In genomic region chr6:134272365-134272764, GRCh38 we compare ENCODE assay signal across 21 cellular contexts. TPM values are rescaled to one million over a fixed set of nuclear protein-coding genes. Genes with fewer than 3 reads are reported as not detected.
DNase-seq lines count a peak whose midpoint lies in the region; ATAC-seq and TF ChIP-seq lines count a peak whose summit lies in the region.
"Had no signal": no experiment of that assay in that cellular context is flagged by ENCODE, and none has a peak within 500 bp of the region (broad histone marks: within the 10 kb centered on the region; RNA-seq: fewer than 3 reads in every experiment).

No MANE protein-coding gene starts in this region.

- H3K27ac Mint-ChIP-seq in activated naive CD8-positive, alpha-beta T cell treated with anti-CD3 and anti-CD28 coated beads, Interleukin-2, amount 50 U/mL, for 24 hours = peak overlapping the region; percentile 28
- no peak overlapping the region for H3K27ac Mint-ChIP-seq in stimulated activated effector memory CD8-positive, alpha-beta T cell treated with anti-CD3 and anti-CD28 coated beads, Interleukin-12 subunit alpha, Interleukin-12 subunit beta, amount 100 ng/mL, for 72 hours
- H3K27ac Mint-ChIP-seq: IgD-negative memory B cell had no signal

- in situ Hi-C loops in G401 (cut with HindIII; ENCODE audit: low sequenced_read_pairs) = no loop called here

- H3K4me3 Mint-ChIP-seq in activated T-cell treated with anti-CD3 and anti-CD28 coated beads, Interleukin-2, amount 50 U/mL, for 4 hours = peak overlapping the region; percentile 62
- H3K4me3 Mint-ChIP-seq in activated naive CD8-positive, alpha-beta T cell treated with anti-CD3 and anti-CD28 coated beads, Interleukin-2, amount 50 U/mL, for 24 hours = no peak overlapping the region
- peak overlapping the region; percentile 7 for H3K4me3 Mint-ChIP-seq in stimulated activated effector memory CD8-positive, alpha-beta T cell treated with anti-CD3 and anti-CD28 coated beads, Interleukin-12 subunit alpha, Interleukin-12 subunit beta, amount 100 ng/mL, for 72 hours
- H3K4me3 Mint-ChIP-seq: H9, IgD-negative memory B cell had no signal

- H3K27me3 ChIP-seq in HL-60 (ENCODE audit: insufficient read depth, poor library complexity, severe bottlenecking) = no peaks in the 10 kb centered on the region
- H3K27me3 ChIP-seq: BLaER1, esophagus muscularis mucosa, suprapubic skin had no signal

- H3K9me3 Mint-ChIP-seq in activated T-cell treated with anti-CD3 and anti-CD28 coated beads, Interleukin-2, amount 50 U/mL, for 4 hours = no peaks in the 10 kb centered on the region
- H3K9me3 Mint-ChIP-seq in activated naive CD8-positive, alpha-beta T cell treated with anti-CD3 and anti-CD28 coated beads, Interleukin-2, amount 50 U/mL, for 24 hours = no peaks in the 10 kb centered on the region
- H3K9me3 Mint-ChIP-seq in stimulated activated effector memory CD8-positive, alpha-beta T cell treated with anti-CD3 and anti-CD28 coated beads, Interleukin-12 subunit alpha, Interleukin-12 subunit beta, amount 100 ng/mL, for 72 hours = no peaks in the 10 kb centered on the region
- H3K9me3 Mint-ChIP-seq: H9, IgD-negative memory B cell had no signal

- H3K27me3 Mint-ChIP-seq in activated T-cell treated with anti-CD3 and anti-CD28 coated beads, Interleukin-2, amount 50 U/mL, for 4 hours (ENCODE audit: low read depth) = no peaks in the 10 kb centered on the region
- no peaks in the 10 kb centered on the region for H3K27me3 Mint-ChIP-seq in activated naive CD8-positive, alpha-beta T cell treated with anti-CD3 and anti-CD28 coated beads, Interleukin-2, amount 50 U/mL, for 24 hours
- H3K27me3 Mint-ChIP-seq: IgD-negative memory B cell had no signal

- no peak for TF ChIP-seq CTCF in HL-60 (IDR thresholded peaks at IDR 0.05; ENCODE audit: insufficient read depth, low read length)

- peaks cover 23% of the 10 kb centered on the region for H3K4me1 Mint-ChIP-seq in activated T-cell treated with anti-CD3 and anti-CD28 coated beads, Interleukin-2, amount 50 U/mL, for 4 hours (ENCODE audit: low read depth)
- H3K4me1 Mint-ChIP-seq in activated naive CD8-positive, alpha-beta T cell treated with anti-CD3 and anti-CD28 coated beads, Interleukin-2, amount 50 U/mL, for 24 hours = peaks cover 23% of the 10 kb centered on the region
- H3K4me1 Mint-ChIP-seq in stimulated activated effector memory CD8-positive, alpha-beta T cell treated with anti-CD3 and anti-CD28 coated beads, Interleukin-12 subunit alpha, Interleukin-12 subunit beta, amount 100 ng/mL, for 72 hours = peaks cover 21% of the 10 kb centered on the region

- ATAC-seq in activated T-cell treated with anti-CD3 and anti-CD28 coated beads, Interleukin-2, amount 50 U/mL, for 4 hours = no peak
- no peak for ATAC-seq in activated naive CD8-positive, alpha-beta T cell treated with anti-CD3 and anti-CD28 coated beads, Interleukin-2, amount 50 U/mL, for 24 hours
- ATAC-seq in stimulated activated effector memory CD8-positive, alpha-beta T cell treated with anti-CD3 and anti-CD28 coated beads, Interleukin-12 subunit alpha, Interleukin-12 subunit beta, amount 100 ng/mL, for 72 hours = no peak
- ATAC-seq in GM18873 (IDR thresholded peaks at IDR 0.05; ENCODE audit: low FRiP score, unreplicated experiment) = no peak
- ATAC-seq in HG03175 (IDR thresholded peaks at IDR 0.05; ENCODE audit: unreplicated experiment) = no peak
- ATAC-seq: left lobe of liver had no signal

- no peaks in the 10 kb centered on the region for H3K36me3 Mint-ChIP-seq in activated T-cell treated with anti-CD3 and anti-CD28 coated beads, Interleukin-2, amount 50 U/mL, for 4 hours (ENCODE audit: insufficient read depth)
- H3K36me3 Mint-ChIP-seq in activated naive CD8-positive, alpha-beta T cell treated with anti-CD3 and anti-CD28 coated beads, Interleukin-2, amount 50 U/mL, for 24 hours (ENCODE audit: low read depth) = no peaks in the 10 kb centered on the region
- H3K36me3 Mint-ChIP-seq in stimulated activated effector memory CD8-positive, alpha-beta T cell treated with anti-CD3 and anti-CD28 coated beads, Interleukin-12 subunit alpha, Interleukin-12 subunit beta, amount 100 ng/mL, for 72 hours = no peaks in the 10 kb centered on the region
- H3K36me3 Mint-ChIP-seq: IgD-negative memory B cell had no signal

- H3K4me3 ChIP-seq in HL-60 (replicated peaks; ENCODE audit: insufficient read depth, low read length) = no peak overlapping the region
- H3K4me3 ChIP-seq: BLaER1, esophagus muscularis mucosa, suprapubic skin had no signal

- no peak for DNase-seq in activated T-cell treated with anti-CD3 and anti-CD28 coated beads, Interleukin-2, amount 50 U/mL, for 4 hours
- DNase-seq in activated T-cell treated with anti-CD3 and anti-CD28 coated beads for 4 hours = no peak
- DNase-seq in HL-60 (ENCODE audit: low read depth in 1 of 2, low spot score in 1 of 2) = peak in 1 of 2 experiments; percentile 35
- no peak for DNase-seq in activated naive CD8-positive, alpha-beta T cell treated with anti-CD3 and anti-CD28 coated beads, Interleukin-2, amount 50 U/mL, for 24 hours
- DNase-seq in stimulated activated effector memory CD8-positive, alpha-beta T cell treated with anti-CD3 and anti-CD28 coated beads, Interleukin-12 subunit alpha, Interleukin-12 subunit beta, amount 100 ng/mL, for 72 hours (ENCODE audit: low spot score in 2 of 2) = no peak
- no peak for DNase-seq in G401 (ENCODE audit: low spot score)
- DNase-seq: activated CD4-positive, alpha-beta T cell treated with anti-CD3 and anti-CD28 coated beads, Interleukin-2, amount 50 U/mL, for 4 hours; amniotic stem cell; foreskin melanocyte; H9; mesenchymal stem cell; NCI-H1092; stimulated activated CD8-positive, alpha-beta memory T cell treated with anti-CD3 and anti-CD28 coated beads, Interleukin-4, amount 100 ng/mL, for 48 hours had no signal

- H3K27ac ChIP-seq in HL-60 (replicated peaks) = peak overlapping the region; percentile 25; the same call in 1 of the 2 replicates
- H3K27ac ChIP-seq: BLaER1, esophagus muscularis mucosa, RWPE1, suprapubic skin had no signal

RNA-seq across cellular contexts. Expression of gene SGK1, which starts 45.5 kb away (rescaled TPM):
- 10 to 100 TPM; 26.4 to 40.4 (median 36.9) TPM for total RNA-seq in activated T-cell treated with anti-CD3 and anti-CD28 coated beads, Interleukin-2, amount 50 U/mL, for 4 hours
- 3.9 and 4.8 TPM in 2 replicates for total RNA-seq in G401 (2014; rRNA removed; shearing (Covaris generic))
